In genomic region chr16:72530434-72530833, GRCh38 we compare ENCODE assay signal across 12 cellular contexts.
A peak's percentile ranks its signal among the peaks of the same experiment; 100 is the strongest.
DNase-seq lines count a peak whose midpoint lies in the region; ATAC-seq and TF ChIP-seq lines count a peak whose summit lies in the region.
"Had no signal": no experiment of that assay in that cellular context is flagged by ENCODE, and none has a peak within 500 bp of the region (broad histone marks: within the 10 kb centered on the region; RNA-seq: fewer than 3 reads in every experiment).

No MANE protein-coding gene starts in this region.

- H3K27ac ChIP-seq in mammary epithelial cell (ENCODE audit: insufficient read depth, low read depth, low read length): no peak overlapping the region
- H3K27ac ChIP-seq: body of pancreas, right lobe of liver, SK-N-MC had no signal

- no peak overlapping the region for H3K4me2 ChIP-seq in mammary epithelial cell (ENCODE audit: insufficient read depth, low read depth, low read length)

- H3K36me3 ChIP-seq in mammary epithelial cell (ENCODE audit: insufficient read depth, low read length): no peaks in the 10 kb centered on the region
- H3K36me3 ChIP-seq: right lobe of liver had no signal

- no TSS peak for BruUV-seq in mammary epithelial cell (replicated peaks; lab: Mats Ljungman, UMichigan)

- TF ChIP-seq CTCF in GM20000 (IDR thresholded peaks at IDR 0.05; ENCODE audit: extremely low read depth, missing control alignments) (no peak), mammary epithelial cell (conservative IDR thresholded peaks at IDR 0.05 in 1 of 2, IDR thresholded peaks at IDR 0.05 in 1 of 2; ENCODE audit: extremely low read depth in 1 of 2, insufficient read depth in 1 of 2, low read depth in 1 of 2, low read length in 2 of 2) (no peak)

- dilution Hi-C loops in mammary epithelial cell (cut with HindIII; ENCODE audit: low sequenced_read_pairs): no loop called here

- H2AFZ ChIP-seq in mammary epithelial cell (ENCODE audit: low read depth, low read length): no peak overlapping the region

- H3K9ac ChIP-seq in mammary epithelial cell (ENCODE audit: insufficient read depth, low read length): no peak overlapping the region

- no peaks in the 10 kb centered on the region for H4K20me1 ChIP-seq in mammary epithelial cell (ENCODE audit: insufficient read depth, low read length)

- WGBS in mammary epithelial cell (ENCODE audit: low coverage, missing lambda C conversion rate): 97% methylated on average over 2 of the region's 2 CpGs

- no peaks in the 10 kb centered on the region for H3K9me3 ChIP-seq in mammary epithelial cell (replicated peaks; ENCODE audit: insufficient read depth, low read length)
- H3K9me3 ChIP-seq: body of pancreas, right lobe of liver had no signal

- intact Hi-C loops in mammary epithelial cell (cut with micrococcal nuclease): no loop called here
- intact Hi-C loops in cardiac septum (cut with DNase I): no loop called here

- no peaks in the 10 kb centered on the region for H3K4me1 ChIP-seq in mammary epithelial cell (ENCODE audit: insufficient read depth, low read length)
- H3K4me1 ChIP-seq: body of pancreas, right lobe of liver had no signal

- CTCF ChIA-PET in mammary epithelial cell (lab: Charles Lee; ENCODE audit: low non-redundant PET): no interaction called here

- H3K79me2 ChIP-seq in mammary epithelial cell (ENCODE audit: insufficient read depth, low read length): no peaks in the 10 kb centered on the region

- no peak for ATAC-seq in GM18907 (IDR thresholded peaks at IDR 0.05; ENCODE audit: unreplicated experiment)
- ATAC-seq: body of pancreas, right lobe of liver had no signal

- in situ Hi-C loops in mammary epithelial cell (cut with MboI; ENCODE audit: low sequenced_read_pairs in 2 of 2): no loop called here

- DNase-seq in GM20000 (ENCODE audit: low spot score): peak; percentile 10
- DNase-seq in NCI-H226: peak; percentile 51
- DNase-seq in mammary epithelial cell: peak; percentile 37
- DNase-seq in pulmonary artery endothelial cell (ENCODE audit: low read depth, low spot score): peak; percentile 69
- no peak for DNase-seq in cardiac septum (ENCODE audit: low spot score)
- DNase-seq in nucleus accumbens (lab: John Stamatoyannopoulos, UW): no peak
- DNase-seq: body of pancreas, head of caudate nucleus, NCI-H1930, right lobe of liver had no signal

- no peaks in the 10 kb centered on the region for H3K27me3 ChIP-seq in mammary epithelial cell (ENCODE audit: insufficient read depth, low read length)
- H3K27me3 ChIP-seq: body of pancreas, right lobe of liver had no signal

- no peak overlapping the region for H3K4me3 ChIP-seq in mammary epithelial cell (replicated peaks in 1 of 3; ENCODE audit: insufficient read depth in 1 of 3, low read depth in 2 of 3, low read length in 3 of 3)
- H3K4me3 ChIP-seq: body of pancreas, right lobe of liver, SK-N-MC had no signal

Comparison
In these comparisons a context has a peak if more than half of its experiments do, and no peak if none do; other contexts are left out.
1. DNase-seq: peak in GM20000 (single experiment), NCI-H226 (single experiment), mammary epithelial cell (single experiment) and pulmonary artery endothelial cell (single experiment); none in cardiac septum (single experiment) and nucleus accumbens (0 of 56).